9 cellular contexts compared by ENCODE assay signal in the genomic region with DNA sequence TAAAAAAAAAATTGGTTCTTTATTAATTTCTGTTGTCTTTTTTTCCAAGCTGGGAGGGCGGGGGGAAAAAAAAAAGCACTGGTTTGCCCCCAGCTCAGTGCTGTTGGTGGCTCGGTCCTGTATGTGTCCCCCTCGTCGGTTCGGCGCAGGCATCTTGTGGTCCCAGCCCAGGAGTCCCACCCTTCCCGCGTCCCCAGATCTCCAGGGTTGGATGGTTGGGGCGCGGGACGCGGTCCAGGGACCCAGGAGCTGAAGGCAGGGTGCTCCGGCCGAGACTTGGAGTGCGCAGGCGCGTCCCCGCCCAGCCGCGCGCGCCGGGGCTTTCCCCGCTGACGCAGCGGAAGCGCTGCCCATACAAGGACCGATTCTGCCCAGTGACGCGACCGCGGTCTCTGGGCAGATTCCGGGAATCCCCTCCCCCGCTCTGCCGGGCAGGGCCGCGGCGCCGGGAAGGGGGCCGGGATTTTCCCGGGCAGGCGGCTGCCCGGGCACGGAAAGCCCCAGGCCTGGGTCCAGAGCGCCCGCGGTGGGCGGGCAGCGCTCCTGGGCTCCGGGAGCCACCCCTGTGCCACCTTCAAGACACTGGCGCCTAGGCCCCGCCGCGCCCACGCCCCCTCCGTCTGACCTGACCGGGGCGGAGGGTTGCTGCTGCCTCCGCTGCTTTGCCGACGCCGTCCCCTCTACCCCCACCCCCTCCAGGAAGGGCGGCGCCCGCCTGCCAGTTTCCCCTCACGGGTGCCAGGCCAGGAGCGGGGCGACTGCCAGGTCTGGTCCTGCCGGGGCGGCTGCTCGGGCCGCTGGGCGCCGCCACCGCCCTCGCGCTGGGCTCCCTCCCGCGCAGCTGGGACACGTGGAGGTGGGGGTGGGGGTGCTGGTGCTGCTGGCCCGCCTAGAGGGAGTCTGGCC. TPM values are rescaled to one million over a fixed set of nuclear protein-coding genes. Genes with fewer than 3 reads are reported as not detected.
DNase-seq lines count a peak whose midpoint lies in the region; ATAC-seq and TF ChIP-seq lines count a peak whose summit lies in the region.
"Had no signal": no experiment of that assay in that cellular context is flagged by ENCODE, and none has a peak within 500 bp of the region (broad histone marks: within the 10 kb centered on the region; RNA-seq: fewer than 3 reads in every experiment).

No MANE protein-coding gene starts in this region.

- intact Hi-C loops in CD8-positive, alpha-beta T cell (cut with DNase I, micrococcal nuclease), result loop anchor here (1.0 to 5.0 kb wide), 5 partner anchors 59 to 1589 kb away; partner anchors contain the start of genes ADGRE5 (in 1 of the 2), DHPS (in 1 of the 2) and TRIR (in 1 of the 2)

- peaks cover 14% of the 10 kb centered on the region for H3K36me3 Mint-ChIP-seq in CD8-positive, alpha-beta T cell
- peaks cover 9% of the 10 kb centered on the region for H3K36me3 Mint-ChIP-seq in nephron (ENCODE audit: low read depth)

- CTCF ChIA-PET in CD8-positive, alpha-beta T cell (lab: Charles Lee), result interaction anchor here (0.8 to 11.3 kb wide), 6 partner anchors 10 to 70 kb away, joined by 3 to 396 read pairs (median 12); partner anchors contain the start of genes HOOK2, THSD8 and TNPO2
- CTCF ChIA-PET in RWPE1 (lab: Yijun Ruan, JAX), result interaction anchor here (0.6 to 3.6 kb wide), 7 partner anchors 11 to 162 kb away, joined by 3 to 40 read pairs (median 3); partner anchors contain the start of gene HOOK2

- H3K4me1 ChIP-seq in CD8-positive, alpha-beta T cell (ENCODE audit: insufficient read depth, low read length), result peaks cover 43% of the 10 kb centered on the region

- H3K4me3 ChIP-seq in CD8-positive, alpha-beta T cell (ENCODE audit: low read depth, low read length), result peak overlapping the region; percentile 99
- H3K4me3 ChIP-seq in fibroblast of pulmonary artery (replicated peaks; ENCODE audit: low read depth, low read length), result peak overlapping the region; percentile 99

- no peaks in the 10 kb centered on the region for H3K36me3 ChIP-seq in CD8-positive, alpha-beta T cell (ENCODE audit: insufficient read depth, low read length)
- H3K36me3 ChIP-seq in KOPT-K1 (ENCODE audit: insufficient read depth, low read length), result peaks cover 4% of the 10 kb centered on the region; the same call in 1 of the 2 replicates

- H3K27me3 Mint-ChIP-seq in CD8-positive, alpha-beta T cell (ENCODE audit: low read depth), result no peaks in the 10 kb centered on the region
- H3K27me3 Mint-ChIP-seq in nephron (ENCODE audit: low read depth), result no peaks in the 10 kb centered on the region

- H3K27ac Mint-ChIP-seq in CD8-positive, alpha-beta T cell, result peak overlapping the region; percentile 98
- H3K27ac Mint-ChIP-seq in nephron, result peak overlapping the region; percentile 68 to 93 (median 73)

- H3K9me3 ChIP-seq in CD8-positive, alpha-beta T cell (ENCODE audit: low read length), result no peaks in the 10 kb centered on the region
- H3K9me3 ChIP-seq in KOPT-K1 (ENCODE audit: insufficient read depth, low read length, poor library complexity, severe bottlenecking), result no peaks in the 10 kb centered on the region

- no peak for TF ChIP-seq CTCF in CD8-positive, alpha-beta T cell (IDR thresholded peaks at IDR 0.05)
- peak; percentile 4 for TF ChIP-seq CTCF in GM20000 (IDR thresholded peaks at IDR 0.05; ENCODE audit: extremely low read depth, missing control alignments)
- no peak for TF ChIP-seq CTCF in RWPE1 (conservative IDR thresholded peaks at IDR 0.05; ENCODE audit: low read depth)
- TF ChIP-seq CTCF in fibroblast of pulmonary artery (IDR thresholded peaks at IDR 0.05; ENCODE audit: low read length, missing control alignments), result no peak
- TF ChIP-seq CTCF in nephron (IDR thresholded peaks at IDR 0.05; ENCODE audit: unreplicated experiment in 3 of 3), result no peak

- ATAC-seq in CD8-positive, alpha-beta T cell, result peak; percentile 47
- ATAC-seq in stimulated activated naive CD8-positive, alpha-beta T cell treated with anti-CD3 and anti-CD28 coated beads, Interleukin-15, Interleukin-2, amounts not matched to agents 100 U/mL and 50 U/mL, for 24 hours, result peak; percentile 41

- peak overlapping the region; percentile 93 for H3K4me3 Mint-ChIP-seq in CD8-positive, alpha-beta T cell
- H3K4me3 Mint-ChIP-seq in nephron, result peak overlapping the region; percentile 94 to 98 (median 96)

- POLR2A ChIA-PET in CD8-positive, alpha-beta T cell (lab: Charles Lee), result interaction anchor here (0.5 to 9.7 kb wide), 15 partner anchors 8 to 302 kb away, joined by 3 to 215 read pairs (median 10); partner anchors contain the start of genes HOOK2, PRDX2, RNASEH2A and THSD8
- POLR2A ChIA-PET in RWPE1 (lab: Yijun Ruan, JAX; ENCODE audit: low non-redundant PET), result interaction anchor here (0.8 to 7.3 kb wide), 3 partner anchors 11 to 79 kb away, joined by 11 to 120 read pairs (median 15); partner anchors contain the start of gene HOOK2

- peak overlapping the region; percentile 100 for H3K27ac ChIP-seq in CD8-positive, alpha-beta T cell (ENCODE audit: low read depth, low read length)
- H3K27ac ChIP-seq in KOPT-K1 (ENCODE audit: low read depth, low read length, poor library complexity, severe bottlenecking) (peak overlapping the region; percentile 94), RWPE1 (peak overlapping the region; percentile 100)

- peaks cover 40% of the 10 kb centered on the region for H3K4me1 Mint-ChIP-seq in CD8-positive, alpha-beta T cell (ENCODE audit: low read depth)
- H3K4me1 Mint-ChIP-seq in nephron, result peaks cover 34% of the 10 kb centered on the region

- no peaks in the 10 kb centered on the region for H3K27me3 ChIP-seq in CD8-positive, alpha-beta T cell (ENCODE audit: insufficient read depth, low read length)

- H3K9me3 Mint-ChIP-seq in CD8-positive, alpha-beta T cell, result no peaks in the 10 kb centered on the region
- H3K9me3 Mint-ChIP-seq in nephron, result no peaks in the 10 kb centered on the region

- peak; percentile 88 to 96 (median 91) for DNase-seq in CD8-positive, alpha-beta T cell
- DNase-seq in GM20000 (ENCODE audit: low spot score) (peak; percentile 97), RWPE1 (ENCODE audit: low spot score) (peak; percentile 92), fibroblast of pulmonary artery (ENCODE audit: low read depth) (peak; percentile 94)
- DNase-seq in activated effector memory CD4-positive, alpha-beta T cell treated with anti-CD3 and anti-CD28 coated beads, Interleukin-2, amount 50 U/mL, for 16 hours, result peak; percentile 97
- peak; percentile 94 for DNase-seq in stimulated activated naive CD8-positive, alpha-beta T cell treated with anti-CD3 and anti-CD28 coated beads, Interleukin-15, Interleukin-2, amounts not matched to agents 100 U/mL and 50 U/mL, for 24 hours

RNA-seq across cellular contexts. Expression of gene JUNB, which starts 2.3 kb away (rescaled TPM):
- 1,000 to 10,000 TPM; 2,704 to 2,791 TPM for total RNA-seq in CD8-positive, alpha-beta T cell

RNA-seq across cellular contexts. Expression of gene PRDX2, which starts 8.1 kb away (rescaled TPM):
- 10 to 100 TPM; 57.5 to 59.1 TPM for total RNA-seq in CD8-positive, alpha-beta T cell

RNA-seq across cellular contexts. Expression of gene THSD8, which starts 8.3 kb away (rescaled TPM):
- under 1 TPM in 1 of 2 experiments, not detected in 1; 0.79 TPM for total RNA-seq in CD8-positive, alpha-beta T cell
- total RNA-seq: glomerular endothelial cell had no signal

RNA-seq across cellular contexts. Expression of gene RNASEH2A, which starts 12.8 kb away (rescaled TPM):
- 1 to 10 TPM; 1.3 to 2.2 TPM for total RNA-seq in CD8-positive, alpha-beta T cell

RNA-seq across cellular contexts. Expression of gene HOOK2, which starts 18.2 kb away (rescaled TPM):
- 10 to 100 TPM; 13.2 to 13.6 TPM for total RNA-seq in CD8-positive, alpha-beta T cell

Comparison
In these comparisons a context has a peak if more than half of its experiments do, and no peak if none do; other contexts are left out.
1. Peak in every context shown above with its lines: DNase-seq, ATAC-seq, H3K4me3 ChIP-seq and H3K27ac ChIP-seq.